In genomic region chr5:62578540-62578939, GRCh38 we compare ENCODE assay signal across 8 cellular contexts. TPM values are rescaled to one million over a fixed set of nuclear protein-coding genes. Genes with fewer than 3 reads are reported as not detected.
DNase-seq lines count a peak whose midpoint lies in the region; ATAC-seq, FAIRE-seq and TF ChIP-seq lines count a peak whose summit lies in the region.

Gene LRRC70 (plus strand): TSS chr5:62578819. CDS start chr5:62579439, 620 bp downstream.

- H3K27ac ChIP-seq in spleen (peak within 1 kb of the TSS in 7 of 8 donors; percentile 15 to 75 (median 66)), WERI-Rb-1 (no peak within 1 kb of the TSS)

- intact Hi-C loops in spleen (cut with DNase I; ENCODE audit: low total_unique reads) = no loop called here

- H3K9me3 ChIP-seq in spleen = no peaks in the 10 kb centered on the region
- no peaks in the 10 kb centered on the region for H3K9me3 ChIP-seq in WERI-Rb-1 (ENCODE audit: severe bottlenecking)

- peak; percentile 89 for ATAC-seq in HG02678 (IDR thresholded peaks at IDR 0.05; ENCODE audit: unreplicated experiment)

- peaks cover 0 to 52% (median 16%) of the 10 kb centered on the region in 6 donors for H3K4me1 ChIP-seq in spleen

- 3 to 10% (median 7%) methylated on average over 4 of the region's 4 CpGs for WGBS in spleen, 5 donors

- no peak for FAIRE-seq in H54 (lab: Jason Lieb, UNC)

- H3K36me3 ChIP-seq in spleen (peaks cover 0 to 6% (median 0%) of the 10 kb centered on the region in 6 donors), WERI-Rb-1 (no peaks in the 10 kb centered on the region)

- no peaks in the 10 kb centered on the region for H3K27me3 ChIP-seq in spleen (replicated peaks in 1 of 7)
- no peaks in the 10 kb centered on the region for H3K27me3 ChIP-seq in WERI-Rb-1 (ENCODE audit: insufficient read depth, low read depth, severe bottlenecking)

- DNase-seq in activated CD8-positive, alpha-beta memory T cell treated with anti-CD3 and anti-CD28 coated beads, Interleukin-2, amount 50 U/mL, for 1 hour (ENCODE audit: extremely low read depth) = peak; percentile 21
- DNase-seq in activated CD8-positive, alpha-beta memory T cell treated with anti-CD3 and anti-CD28 coated beads for 24 hours = no peak
- DNase-seq in NOMO-1 treated with DMSO at 0.1 percent for 48 hours (lab: John Stamatoyannopoulos, UW; ENCODE audit: unreplicated experiment) = peak; percentile 96
- DNase-seq in fibroblast of gingiva (ENCODE audit: low read depth) = peak; percentile 42
- no peak for DNase-seq in spleen
- no peak for DNase-seq in H54 (ENCODE audit: insufficient read length, low spot score)
- no peak for DNase-seq in WERI-Rb-1

- TF ChIP-seq POLR2A in spleen (IDR thresholded peaks at IDR 0.05) = no peak
- no peak for TF ChIP-seq POLR2A in H54 (IDR thresholded peaks at IDR 0.05; ENCODE audit: low read depth, low read length)

- no peak for TF ChIP-seq CTCF in spleen (IDR thresholded peaks at IDR 0.05 in 8 of 11, conservative IDR thresholded peaks at IDR 0.05 in 3 of 11)
- no peak for TF ChIP-seq CTCF in WERI-Rb-1 (IDR thresholded peaks at IDR 0.05; ENCODE audit: low read depth, low read length)

- peak within 1 kb of the TSS in 7 of 8 donors; percentile 13 to 55 (median 20) for H3K4me3 ChIP-seq in spleen
- no peak within 1 kb of the TSS for H3K4me3 ChIP-seq in WERI-Rb-1 (ENCODE audit: low read depth, low read length)

RNA-seq across cellular contexts. Expression of gene LRRC70, which starts in this region (rescaled TPM):
- 10 to 100 TPM in 4 of 7 donors, 1 to 10 TPM in 3; 7.2 to 15.4 (median 11.8) TPM for total RNA-seq in spleen
- 10 to 100 TPM in 1 of 3 donors, 1 to 10 TPM in 2; 3.9 to 11.4 (median 8.7) TPM for polyA plus RNA-seq in spleen

Comparison
In these comparisons a context has a peak if more than half of its experiments do, and no peak if none do; other contexts are left out.
1. DNase-seq: peak in activated CD8-positive, alpha-beta memory T cell treated with anti-CD3 and anti-CD28 coated beads, Interleukin-2, amount 50 U/mL, for 1 hour (single experiment), NOMO-1 treated with DMSO at 0.1 percent for 48 hours (single experiment) and fibroblast of gingiva (single experiment); none in activated CD8-positive, alpha-beta memory T cell treated with anti-CD3 and anti-CD28 coated beads for 24 hours (single experiment), spleen (single experiment), H54 (single experiment) and WERI-Rb-1 (single experiment).